ENCODE assay signal across 11 cellular contexts in genomic region chr10:14750900-14751575, GRCh38. TPM values are rescaled to one million over a fixed set of nuclear protein-coding genes. Genes with fewer than 3 reads are reported as not detected.
DNase-seq lines count a peak whose midpoint lies in the region; ATAC-seq, FAIRE-seq and TF ChIP-seq lines count a peak whose summit lies in the region.
"Had no signal": no experiment of that assay in that cellular context is flagged by ENCODE, and none has a peak within 500 bp of the region (broad histone marks: within the 10 kb centered on the region; RNA-seq: fewer than 3 reads in every experiment).

No MANE protein-coding gene starts in this region.

- no peak overlapping the region for H3K23ac ChIP-seq in H1 (ENCODE audit: insufficient read length)

- no peak overlapping the region; the same call in 1 of the 2 replicates for H4K8ac ChIP-seq in H1 (ENCODE audit: extremely low read depth, insufficient read depth, low read length)

- H3K27ac ChIP-seq in H1 (ENCODE audit: low read depth, low read length), result no peak overlapping the region
- peak overlapping the region; percentile 59 for H3K27ac ChIP-seq in parathyroid adenoma
- H3K27ac ChIP-seq: SK-N-MC had no signal

- no peak overlapping the region for H2BK120ac ChIP-seq in H1 (replicated peaks; ENCODE audit: low read depth, low read length)

- H4K5ac ChIP-seq in H1 (ENCODE audit: insufficient read length, low read depth, low read length), result no peak overlapping the region

- H3K4me2 ChIP-seq in H1 (ENCODE audit: insufficient read depth in 1 of 2, low read depth in 2 of 2, low read length in 2 of 2) (no peak overlapping the region), parathyroid adenoma (ENCODE audit: low read length) (no peak overlapping the region)

- H3K14ac ChIP-seq in H1 (ENCODE audit: insufficient read length), result no peak overlapping the region

- no peak overlapping the region for H4K91ac ChIP-seq in H1 (replicated peaks; ENCODE audit: insufficient read length, low read length)

- H3K79me2 ChIP-seq in H1 (ENCODE audit: control insufficient read depth in 1 of 2, insufficient read depth in 2 of 2, low read length in 2 of 2) (no peaks in the 10 kb centered on the region), parathyroid adenoma (no peaks in the 10 kb centered on the region)

- no peaks in the 10 kb centered on the region for H3K36me3 ChIP-seq in GM06990 (ENCODE audit: control insufficient read depth, insufficient read depth, low read length)
- no peaks in the 10 kb centered on the region for H3K36me3 ChIP-seq in H1 (ENCODE audit: control insufficient read depth in 2 of 4, insufficient read depth in 4 of 4, low read length in 3 of 4)
- no peaks in the 10 kb centered on the region for H3K36me3 ChIP-seq in parathyroid adenoma (ENCODE audit: control insufficient read depth, insufficient read depth, low read length)

- FAIRE-seq in H1 (lab: Jason Lieb, UNC), result no peak

- WGBS in H1 (ENCODE audit: extremely low coverage in 1 of 2, insufficient coverage in 1 of 2, insufficient read length in 1 of 2, insufficient replicate concordance in 2 of 2, low coverage in 1 of 2, low lambda C conversion rate in 2 of 2, missing lambda C conversion rate in 1 of 2), 2 experiments, result 91% methylated on average over 7 of the region's 7 CpGs; no CpG with 5 or more reads in 1 of the 2 experiments

- H3K4ac ChIP-seq in H1 (replicated peaks; ENCODE audit: insufficient read length, low read depth, low read length), result no peak overlapping the region

- H3K18ac ChIP-seq in H1 (ENCODE audit: extremely low read depth, low read length), result no peak overlapping the region

- no peak overlapping the region for H2BK12ac ChIP-seq in H1 (ENCODE audit: low read depth, low read length)

- no peak overlapping the region for H3K9ac ChIP-seq in H1 (replicated peaks in 1 of 4; ENCODE audit: extremely low read depth in 1 of 4, low read depth in 3 of 4, low read length in 3 of 4)
- H3K9ac ChIP-seq in parathyroid adenoma, result no peak overlapping the region

- no peak for TF ChIP-seq POLR2A in H1 (IDR thresholded peaks at IDR 0.05; ENCODE audit: control extremely low read depth in 1 of 2, low read depth in 2 of 2, low read length in 2 of 2)

- H2AFZ ChIP-seq in H1 (ENCODE audit: low read length) (peak overlapping the region; percentile 65; the same call in 1 of the 2 replicates), parathyroid adenoma (no peak overlapping the region)

- no peak overlapping the region for H3K56ac ChIP-seq in H1 (replicated peaks; ENCODE audit: insufficient read length, low read depth, low read length)

- H3K27me3 ChIP-seq in GM06990 (replicated peaks; ENCODE audit: control insufficient read depth, insufficient read depth, low read length) (no peaks in the 10 kb centered on the region), H1 (replicated peaks in 1 of 4; ENCODE audit: control insufficient read depth in 3 of 4, extremely low read depth in 1 of 4, insufficient read depth in 3 of 4, low read length in 3 of 4) (no peaks in the 10 kb centered on the region), parathyroid adenoma (ENCODE audit: control insufficient read depth, insufficient read depth, low read length) (no peaks in the 10 kb centered on the region)

- ATAC-seq in HG02884 (IDR thresholded peaks at IDR 0.05; ENCODE audit: unreplicated experiment), result peak; percentile 47
- no peak for ATAC-seq in HG02981 (IDR thresholded peaks at IDR 0.05; ENCODE audit: unreplicated experiment)
- ATAC-seq in GM18873 (IDR thresholded peaks at IDR 0.05; ENCODE audit: low FRiP score, unreplicated experiment), result no peak

- peak; percentile 52 for DNase-seq in GM06990 (ENCODE audit: extremely low read depth, insufficient read length)
- DNase-seq in H1 (ENCODE audit: low read depth in 1 of 2, low spot score in 2 of 2), result no peak
- DNase-seq in activated CD4-positive, alpha-beta T cell treated with anti-CD3 and anti-CD28 coated beads for 48 hours, result no peak
- DNase-seq in GDM1 (lab: John Stamatoyannopoulos, UW), result no peak
- DNase-seq: activated T-cell treated with anti-CD3 and anti-CD28 coated beads, Interleukin-2, amount 50 U/mL, for 1 hour; cortex of kidney had no signal

- no peaks in the 10 kb centered on the region for H3K79me1 ChIP-seq in H1 (ENCODE audit: low read depth, low read length)

- no peak for TF ChIP-seq RAD21 in H1 (IDR thresholded peaks at IDR 0.05 in 1 of 2, conservative IDR thresholded peaks at IDR 0.05 in 1 of 2; ENCODE audit: low read depth in 2 of 2, low read length in 2 of 2)

- no peak overlapping the region for H2AK5ac ChIP-seq in H1 (ENCODE audit: low read depth, low read length)

- no peaks in the 10 kb centered on the region for H3K23me2 ChIP-seq in H1 (ENCODE audit: low read depth, low read length)

- CTCF ChIA-PET in H1 (lab: Charles Lee; ENCODE audit: partially characterized antibody), result interaction anchor here (0.9 to 1.4 kb wide), 4 partner anchors 10 to 213 kb away, joined by 3 to 4 read pairs (median 3); no protein-coding TSS in a partner anchor

- H3K9me3 ChIP-seq in H1 (ENCODE audit: insufficient read depth in 2 of 2, low read depth in 1 of 2, low read length in 1 of 2) (no peaks in the 10 kb centered on the region), parathyroid adenoma (ENCODE audit: control insufficient read depth, low read length) (no peaks in the 10 kb centered on the region)

- H2BK5ac ChIP-seq in H1 (ENCODE audit: low read depth, low read length), result no peak overlapping the region

- no peak for TF ChIP-seq CTCF in GM06990 (IDR thresholded peaks at IDR 0.05; ENCODE audit: insufficient read depth, low read length, poor library complexity, severe bottlenecking)
- TF ChIP-seq CTCF in H1 (IDR thresholded peaks at IDR 0.05; ENCODE audit: control extremely low read depth in 1 of 3, insufficient read depth in 1 of 3, low read depth in 1 of 3, low read length in 3 of 3), result no peak
- TF ChIP-seq CTCF in parathyroid adenoma (IDR thresholded peaks at IDR 0.05), result no peak

- H4K20me1 ChIP-seq in H1 (replicated peaks in 1 of 2; ENCODE audit: control insufficient read depth in 1 of 2, insufficient read depth in 2 of 2, low read length in 2 of 2), result no peaks in the 10 kb centered on the region

- no peak overlapping the region for H3K4me3 ChIP-seq in GM06990 (replicated peaks; ENCODE audit: low read depth, low read length)
- H3K4me3 ChIP-seq in H1 (ENCODE audit: extremely low read depth in 1 of 4, insufficient read depth in 2 of 4, low read depth in 3 of 4, low read length in 4 of 4), result no peak overlapping the region
- no peak overlapping the region for H3K4me3 ChIP-seq in parathyroid adenoma (ENCODE audit: low read depth, low read length)
- H3K4me3 ChIP-seq: SK-N-MC had no signal

- POLR2A ChIA-PET in H1 (lab: Charles Lee; ENCODE audit: partially characterized antibody), result no interaction called here

- H2BK20ac ChIP-seq in H1 (ENCODE audit: low read length), result no peak overlapping the region

- no peak overlapping the region for H2BK15ac ChIP-seq in H1 (ENCODE audit: low read length)

- TF ChIP-seq EP300 in H1 (IDR thresholded peaks at IDR 0.05; ENCODE audit: borderline replicate concordance in 1 of 2, low read depth in 2 of 2, low read length in 2 of 2), result no peak

- H3K4me1 ChIP-seq in H1 (replicated peaks in 1 of 4; ENCODE audit: control insufficient read depth in 3 of 4, insufficient read depth in 4 of 4, low read length in 3 of 4) (no peaks in the 10 kb centered on the region; a peak in 1 of 7 replicates), parathyroid adenoma (no peaks in the 10 kb centered on the region)

TF ChIP-seq in H1, 55 proteins besides CTCF, POLR2A, EP300 and RAD21 (continues in another document):
- TF ChIP-seq, protein P1, sequence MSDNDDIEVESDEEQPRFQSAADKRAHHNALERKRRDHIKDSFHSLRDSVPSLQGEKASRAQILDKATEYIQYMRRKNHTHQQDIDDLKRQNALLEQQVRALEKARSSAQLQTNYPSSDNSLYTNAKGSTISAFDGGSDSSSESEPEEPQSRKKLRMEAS (IDR thresholded peaks at IDR 0.05), result peak; percentile 41; the same call in 1 of the 2 replicates

RNA-seq across cellular contexts. Expression of gene FAM107B, which starts 23.7 kb away (rescaled TPM):
- 26.2 and 28.1 TPM in 2 replicates for total RNA-seq in H1 (2021; fragmentation: NEBNext Ultra II Directional; extraction: Animal tissue kit (Norgen Biotek cat#: 25700))
- 4.7 and 7.5 TPM in 2 replicates for polyA plus RNA-seq in H1 (2011; rRNA removed)
- polyA plus RNA-seq in H1 (2011; cell fraction: cytosol; rRNA removed), result 8.6 TPM
- 4.7 TPM for polyA plus RNA-seq in H1 (2011; cell fraction: nucleus; rRNA removed)
- 10.9 to 16.0 TPM (median 12.6 TPM) in 4 replicates for polyA plus RNA-seq in H1 (2012, experiment 1 of 2)
- 6.5 TPM for polyA plus RNA-seq in H1 (2012, experiment 2 of 2)
- polyA plus RNA-seq in H1 (2013, experiment 1 of 2), result 19.4 TPM
- polyA plus RNA-seq in H1 (2013, experiment 2 of 2), result 19.4 TPM
- 4.1 TPM in 2 replicates for polyA minus RNA-seq in H1 (2011; rRNA and poly(A)+ RNA removed)
- 5.7 TPM for polyA minus RNA-seq in H1 (2011; cell fraction: cytosol; rRNA and poly(A)+ RNA removed)
- polyA minus RNA-seq in H1 (2011; cell fraction: nucleus; rRNA and poly(A)+ RNA removed), result 10.4 TPM
